Comparison of ENCODE assay signal across 15 cellular contexts in genomic region chr11:108486828-108487227, GRCh38. TPM values are rescaled to one million over a fixed set of nuclear protein-coding genes. Genes with fewer than 3 reads are reported as not detected.
DNase-seq lines count a peak whose midpoint lies in the region; ATAC-seq and TF ChIP-seq lines count a peak whose summit lies in the region.
"Had no signal": no experiment of that assay in that cellular context is flagged by ENCODE, and none has a peak within 500 bp of the region (broad histone marks: within the 10 kb centered on the region; RNA-seq: fewer than 3 reads in every experiment).

No MANE protein-coding gene starts in this region.

- peaks cover 68% of the 10 kb centered on the region for H3K36me3 Mint-ChIP-seq in activated T-helper 17 cell treated with anti-CD3 and anti-CD28 coated beads, Interleukin-2, amount 50 U/mL, for 72 hours (ENCODE audit: low read depth)
- peaks cover 26% of the 10 kb centered on the region for H3K36me3 Mint-ChIP-seq in endothelial cell (ENCODE audit: low read depth, unreplicated experiment)
- H3K36me3 Mint-ChIP-seq in stimulated activated effector memory CD8-positive, alpha-beta T cell treated with anti-CD3 and anti-CD28 coated beads, Interleukin-12 subunit alpha, Interleukin-12 subunit beta, amount 100 ng/mL, for 72 hours = peaks cover 56% of the 10 kb centered on the region
- peaks cover 60% of the 10 kb centered on the region for H3K36me3 Mint-ChIP-seq in activated CD8-positive, alpha-beta T cell treated with anti-CD3 and anti-CD28 coated beads, Interleukin-2, amount 10 ng/mL, durations not matched to agents 7 days and 5 days (ENCODE audit: low read depth)

- TF ChIP-seq CTCF in endothelial cell (IDR thresholded peaks at IDR 0.05; ENCODE audit: unreplicated experiment) = no peak

- CTCF ChIA-PET in activated CD8-positive, alpha-beta T cell treated with anti-CD3 and anti-CD28 coated beads, Interleukin-2, amount 10 ng/mL, durations not matched to agents 7 days and 5 days (lab: Charles Lee) = interaction anchor here (1.2 kb wide), 1 partner anchor 368 kb away, joined by 3 read pairs; no protein-coding TSS in a partner anchor

- H3K4me1 Mint-ChIP-seq in activated T-helper 17 cell treated with anti-CD3 and anti-CD28 coated beads, Interleukin-2, amount 50 U/mL, for 72 hours = no peaks in the 10 kb centered on the region
- peaks cover 2% of the 10 kb centered on the region for H3K4me1 Mint-ChIP-seq in endothelial cell (ENCODE audit: unreplicated experiment)
- no peaks in the 10 kb centered on the region for H3K4me1 Mint-ChIP-seq in stimulated activated effector memory CD8-positive, alpha-beta T cell treated with anti-CD3 and anti-CD28 coated beads, Interleukin-12 subunit alpha, Interleukin-12 subunit beta, amount 100 ng/mL, for 72 hours
- peaks cover under 1% of the 10 kb centered on the region for H3K4me1 Mint-ChIP-seq in activated CD8-positive, alpha-beta T cell treated with anti-CD3 and anti-CD28 coated beads, Interleukin-2, amount 10 ng/mL, durations not matched to agents 7 days and 5 days (ENCODE audit: low read depth)
- H3K4me1 Mint-ChIP-seq: B cell had no signal

- no peaks in the 10 kb centered on the region for H3K9me3 Mint-ChIP-seq in activated T-helper 17 cell treated with anti-CD3 and anti-CD28 coated beads, Interleukin-2, amount 50 U/mL, for 72 hours
- H3K9me3 Mint-ChIP-seq in endothelial cell (ENCODE audit: unreplicated experiment) = no peaks in the 10 kb centered on the region
- H3K9me3 Mint-ChIP-seq in stimulated activated effector memory CD8-positive, alpha-beta T cell treated with anti-CD3 and anti-CD28 coated beads, Interleukin-12 subunit alpha, Interleukin-12 subunit beta, amount 100 ng/mL, for 72 hours = no peaks in the 10 kb centered on the region
- H3K9me3 Mint-ChIP-seq in activated CD8-positive, alpha-beta T cell treated with anti-CD3 and anti-CD28 coated beads, Interleukin-2, amount 10 ng/mL, durations not matched to agents 7 days and 5 days (ENCODE audit: insufficient read depth) = no peaks in the 10 kb centered on the region
- H3K9me3 Mint-ChIP-seq: CD8-positive, alpha-beta T cell had no signal

- no peaks in the 10 kb centered on the region for H3K27me3 Mint-ChIP-seq in activated T-helper 17 cell treated with anti-CD3 and anti-CD28 coated beads, Interleukin-2, amount 50 U/mL, for 72 hours
- H3K27me3 Mint-ChIP-seq in endothelial cell (ENCODE audit: unreplicated experiment) = peaks cover 2% of the 10 kb centered on the region
- no peaks in the 10 kb centered on the region for H3K27me3 Mint-ChIP-seq in activated CD8-positive, alpha-beta T cell treated with anti-CD3 and anti-CD28 coated beads, Interleukin-2, amount 10 ng/mL, durations not matched to agents 7 days and 5 days (ENCODE audit: low read depth)
- H3K27me3 Mint-ChIP-seq: B cell had no signal

- POLR2A ChIA-PET in activated CD8-positive, alpha-beta T cell treated with anti-CD3 and anti-CD28 coated beads, Interleukin-2, amount 10 ng/mL, durations not matched to agents 7 days and 5 days (lab: Charles Lee) = no interaction called here

- H3K4me3 Mint-ChIP-seq in activated T-helper 17 cell treated with anti-CD3 and anti-CD28 coated beads, Interleukin-2, amount 50 U/mL, for 72 hours = no peak overlapping the region
- H3K4me3 Mint-ChIP-seq in endothelial cell (ENCODE audit: unreplicated experiment) = peak overlapping the region; percentile 29
- no peak overlapping the region for H3K4me3 Mint-ChIP-seq in stimulated activated effector memory CD8-positive, alpha-beta T cell treated with anti-CD3 and anti-CD28 coated beads, Interleukin-12 subunit alpha, Interleukin-12 subunit beta, amount 100 ng/mL, for 72 hours
- H3K4me3 Mint-ChIP-seq in activated CD8-positive, alpha-beta T cell treated with anti-CD3 and anti-CD28 coated beads, Interleukin-2, amount 10 ng/mL, durations not matched to agents 7 days and 5 days = no peak overlapping the region
- H3K4me3 Mint-ChIP-seq: B cell; CD8-positive, alpha-beta T cell; H9 had no signal

- peak overlapping the region; percentile 13 for H3K27ac Mint-ChIP-seq in activated T-helper 17 cell treated with anti-CD3 and anti-CD28 coated beads, Interleukin-2, amount 50 U/mL, for 72 hours
- H3K27ac Mint-ChIP-seq in endothelial cell (ENCODE audit: unreplicated experiment) = no peak overlapping the region
- H3K27ac Mint-ChIP-seq in stimulated activated effector memory CD8-positive, alpha-beta T cell treated with anti-CD3 and anti-CD28 coated beads, Interleukin-12 subunit alpha, Interleukin-12 subunit beta, amount 100 ng/mL, for 72 hours = peak overlapping the region; percentile 11
- no peak overlapping the region for H3K27ac Mint-ChIP-seq in activated CD8-positive, alpha-beta T cell treated with anti-CD3 and anti-CD28 coated beads, Interleukin-2, amount 10 ng/mL, durations not matched to agents 7 days and 5 days
- H3K27ac Mint-ChIP-seq: B cell; CD8-positive, alpha-beta T cell had no signal

- peak; percentile 25 for DNase-seq in ELF-1 (ENCODE audit: low read depth, low spot score)
- no peak for DNase-seq in endothelial cell (ENCODE audit: low spot score)
- DNase-seq in stimulated activated effector memory CD8-positive, alpha-beta T cell treated with anti-CD3 and anti-CD28 coated beads, Interleukin-12 subunit alpha, Interleukin-12 subunit beta, amount 100 ng/mL, for 72 hours (ENCODE audit: low spot score in 2 of 2) = no peak
- no peak for DNase-seq in activated CD8-positive, alpha-beta T cell treated with anti-CD3 and anti-CD28 coated beads, Interleukin-2, amount 10 ng/mL, durations not matched to agents 7 days and 5 days
- DNase-seq in NCI-H2081 (lab: John Stamatoyannopoulos, UW) = no peak
- DNase-seq: CD8-positive, alpha-beta T cell; DMS 273 treated with DMSO at 0.1 percent for 48 hours; DMS53; DND-41; EL; H9; IMR-90 had no signal

- ATAC-seq in activated T-helper 17 cell treated with anti-CD3 and anti-CD28 coated beads, Interleukin-2, amount 50 U/mL, for 72 hours (replicated peaks) = no peak
- ATAC-seq in stimulated activated effector memory CD8-positive, alpha-beta T cell treated with anti-CD3 and anti-CD28 coated beads, Interleukin-12 subunit alpha, Interleukin-12 subunit beta, amount 100 ng/mL, for 72 hours = no peak
- no peak for ATAC-seq in activated CD8-positive, alpha-beta T cell treated with anti-CD3 and anti-CD28 coated beads, Interleukin-2, amount 10 ng/mL, durations not matched to agents 7 days and 5 days
- ATAC-seq in esophagus mucosa = no peak
- ATAC-seq: CD8-positive, alpha-beta T cell had no signal

RNA-seq across cellular contexts. Expression of gene POGLUT3, which starts 11.4 kb away (rescaled TPM):
- 1 to 10 TPM; 9.6 to 9.7 TPM for total RNA-seq in activated T-helper 17 cell treated with anti-CD3 and anti-CD28 coated beads, Interleukin-2, amount 50 U/mL, for 72 hours
- total RNA-seq in endothelial cell (ENCODE audit: unreplicated experiment) (12.2 TPM), esophagus mucosa (15.1 TPM)
- 10 to 100 TPM; 27.6 to 31.5 TPM for total RNA-seq in activated CD8-positive, alpha-beta T cell treated with anti-CD3 and anti-CD28 coated beads, Interleukin-2, amount 10 ng/mL, durations not matched to agents 7 days and 5 days

RNA-seq across cellular contexts. Expression of gene C11orf65, which starts 19.5 kb away (rescaled TPM):
- total RNA-seq in activated T-helper 17 cell treated with anti-CD3 and anti-CD28 coated beads, Interleukin-2, amount 50 U/mL, for 72 hours = under 1 TPM; 0.78 to 0.95 TPM
- total RNA-seq in endothelial cell (ENCODE audit: unreplicated experiment) (0.69 TPM), esophagus mucosa (0.36 TPM)
- under 1 TPM; 0.74 to 0.83 TPM for total RNA-seq in activated CD8-positive, alpha-beta T cell treated with anti-CD3 and anti-CD28 coated beads, Interleukin-2, amount 10 ng/mL, durations not matched to agents 7 days and 5 days

Comparison
In these comparisons a context has a peak if more than half of its experiments do, and no peak if none do; other contexts are left out.
1. H3K27ac Mint-ChIP-seq: peak in activated T-helper 17 cell treated with anti-CD3 and anti-CD28 coated beads, Interleukin-2, amount 50 U/mL, for 72 hours (single experiment) and stimulated activated effector memory CD8-positive, alpha-beta T cell treated with anti-CD3 and anti-CD28 coated beads, Interleukin-12 subunit alpha, Interleukin-12 subunit beta, amount 100 ng/mL, for 72 hours (single experiment); none in endothelial cell (single experiment) and activated CD8-positive, alpha-beta T cell treated with anti-CD3 and anti-CD28 coated beads, Interleukin-2, amount 10 ng/mL, durations not matched to agents 7 days and 5 days (single experiment).